ENCODE assay signal across 1 cellular context in the genomic region with DNA sequence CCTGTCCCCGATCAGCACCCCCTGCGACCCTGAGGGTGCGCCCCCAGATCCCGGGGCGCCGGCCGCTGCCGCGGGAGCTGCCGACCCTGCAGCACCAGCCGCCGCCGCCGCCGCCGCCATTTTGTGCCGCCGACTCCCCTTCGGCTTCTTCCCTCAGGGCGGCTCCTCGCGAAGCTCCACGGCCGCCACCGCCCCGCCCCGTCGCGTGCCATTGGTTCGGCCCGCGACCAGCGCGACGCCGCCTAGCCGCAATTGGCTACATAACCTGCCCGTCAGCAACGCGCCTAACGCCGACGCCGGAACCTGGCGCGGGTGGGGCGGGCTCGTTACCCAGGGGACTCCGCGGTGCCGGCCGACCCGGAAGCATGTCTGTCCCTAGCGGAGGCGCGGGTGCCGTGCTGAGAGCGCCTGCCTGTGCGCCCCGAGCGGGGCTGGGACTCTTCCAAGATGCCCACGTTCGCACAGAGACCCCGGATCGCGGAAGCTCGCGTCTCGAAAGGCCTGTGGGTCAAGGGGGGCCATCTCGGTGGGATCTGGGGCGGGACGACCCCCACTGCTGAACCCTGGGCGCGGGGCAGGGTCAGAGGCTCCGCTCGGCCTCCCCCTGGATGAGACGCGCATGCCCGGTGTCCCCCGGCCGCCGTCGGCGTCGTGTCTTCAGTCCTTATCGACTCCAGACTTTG.
TF ChIP-seq lines count a peak whose summit lies in the region.

A gene (minus strand): TSS at position 149 of the 683 bp plus-strand sequence. CDS start 29 bp downstream, at position 120.

TF ChIP-seq in HEK293, 187 proteins besides CTCF, POLR2A, EP300 and RAD21 (continued from another document):
- TF ChIP-seq, protein P1, sequence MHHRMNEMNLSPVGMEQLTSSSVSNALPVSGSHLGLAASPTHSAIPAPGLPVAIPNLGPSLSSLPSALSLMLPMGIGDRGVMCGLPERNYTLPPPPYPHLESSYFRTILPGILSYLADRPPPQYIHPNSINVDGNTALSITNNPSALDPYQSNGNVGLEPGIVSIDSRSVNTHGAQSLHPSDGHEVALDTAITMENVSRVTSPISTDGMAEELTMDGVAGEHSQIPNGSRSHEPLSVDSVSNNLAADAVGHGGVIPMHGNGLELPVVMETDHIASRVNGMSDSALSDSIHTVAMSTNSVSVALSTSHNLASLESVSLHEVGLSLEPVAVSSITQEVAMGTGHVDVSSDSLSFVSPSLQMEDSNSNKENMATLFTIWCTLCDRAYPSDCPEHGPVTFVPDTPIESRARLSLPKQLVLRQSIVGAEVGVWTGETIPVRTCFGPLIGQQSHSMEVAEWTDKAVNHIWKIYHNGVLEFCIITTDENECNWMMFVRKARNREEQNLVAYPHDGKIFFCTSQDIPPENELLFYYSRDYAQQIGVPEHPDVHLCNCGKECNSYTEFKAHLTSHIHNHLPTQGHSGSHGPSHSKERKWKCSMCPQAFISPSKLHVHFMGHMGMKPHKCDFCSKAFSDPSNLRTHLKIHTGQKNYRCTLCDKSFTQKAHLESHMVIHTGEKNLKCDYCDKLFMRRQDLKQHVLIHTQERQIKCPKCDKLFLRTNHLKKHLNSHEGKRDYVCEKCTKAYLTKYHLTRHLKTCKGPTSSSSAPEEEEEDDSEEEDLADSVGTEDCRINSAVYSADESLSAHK (tag by site-specific recombination; IDR thresholded peaks at IDR 0.05) = no peak
- peak; percentile 87 for TF ChIP-seq SP3 (tag by site-specific recombination; IDR thresholded peaks at IDR 0.05)
- TF ChIP-seq ZNF350 (tag by site-specific recombination; IDR thresholded peaks at IDR 0.05) = no peak
- no peak for TF ChIP-seq ZNF2 (tag by site-specific recombination; IDR thresholded peaks at IDR 0.05)
- no peak for TF ChIP-seq ZNF707 (tag by site-specific recombination; IDR thresholded peaks at IDR 0.05)
- TF ChIP-seq, protein P2, sequence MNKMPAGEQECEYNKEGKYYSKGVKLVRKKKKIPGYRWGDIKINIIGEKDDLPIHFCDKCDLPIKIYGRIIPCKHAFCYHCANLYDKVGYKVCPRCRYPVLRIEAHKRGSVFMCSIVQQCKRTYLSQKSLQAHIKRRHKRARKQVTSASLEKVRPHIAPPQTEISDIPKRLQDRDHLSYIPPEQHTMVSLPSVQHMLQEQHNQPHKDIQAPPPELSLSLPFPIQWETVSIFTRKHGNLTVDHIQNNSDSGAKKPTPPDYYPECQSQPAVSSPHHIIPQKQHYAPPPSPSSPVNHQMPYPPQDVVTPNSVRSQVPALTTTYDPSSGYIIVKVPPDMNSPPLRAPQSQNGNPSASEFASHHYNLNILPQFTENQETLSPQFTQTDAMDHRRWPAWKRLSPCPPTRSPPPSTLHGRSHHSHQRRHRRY (tag by site-specific recombination; IDR thresholded peaks at IDR 0.05) = no peak
- TF ChIP-seq ZNF184 (tag by site-specific recombination; IDR thresholded peaks at IDR 0.05) = no peak
- no peak for TF ChIP-seq RBAK (tag by site-specific recombination; IDR thresholded peaks at IDR 0.05)
- TF ChIP-seq ZIC2 (tag by site-specific recombination; IDR thresholded peaks at IDR 0.05) = peak; percentile 68
- TF ChIP-seq ZNF423 (tag by site-specific recombination; IDR thresholded peaks at IDR 0.05) = peak; percentile 25; the same call in 1 of the 2 replicates
- 0 out of 2 replicates have a peak, but pooled peaks have one; percentile 31 for TF ChIP-seq KLF16 (tag by site-specific recombination; IDR thresholded peaks at IDR 0.05)
- peak; percentile 87 for TF ChIP-seq YY2 (tag by site-specific recombination; IDR thresholded peaks at IDR 0.05)
- peak; percentile 66; the same call in 1 of the 2 replicates for TF ChIP-seq ZNF223 (tag by site-specific recombination; IDR thresholded peaks at IDR 0.05)
- no peak for TF ChIP-seq SALL2 (tag by site-specific recombination; IDR thresholded peaks at IDR 0.05; ENCODE audit: borderline replicate concordance)
- TF ChIP-seq, protein P3, sequence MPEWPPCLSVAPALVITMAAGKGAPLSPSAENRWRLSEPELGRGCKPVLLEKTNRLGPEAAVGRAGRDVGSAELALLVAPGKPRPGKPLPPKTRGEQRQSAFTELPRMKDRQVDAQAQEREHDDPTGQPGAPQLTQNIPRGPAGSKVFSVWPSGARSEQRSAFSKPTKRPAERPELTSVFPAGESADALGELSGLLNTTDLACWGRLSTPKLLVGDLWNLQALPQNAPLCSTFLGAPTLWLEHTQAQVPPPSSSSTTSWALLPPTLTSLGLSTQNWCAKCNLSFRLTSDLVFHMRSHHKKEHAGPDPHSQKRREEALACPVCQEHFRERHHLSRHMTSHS (tag by site-specific recombination; IDR thresholded peaks at IDR 0.05) = no peak
- TF ChIP-seq, protein P4, sequence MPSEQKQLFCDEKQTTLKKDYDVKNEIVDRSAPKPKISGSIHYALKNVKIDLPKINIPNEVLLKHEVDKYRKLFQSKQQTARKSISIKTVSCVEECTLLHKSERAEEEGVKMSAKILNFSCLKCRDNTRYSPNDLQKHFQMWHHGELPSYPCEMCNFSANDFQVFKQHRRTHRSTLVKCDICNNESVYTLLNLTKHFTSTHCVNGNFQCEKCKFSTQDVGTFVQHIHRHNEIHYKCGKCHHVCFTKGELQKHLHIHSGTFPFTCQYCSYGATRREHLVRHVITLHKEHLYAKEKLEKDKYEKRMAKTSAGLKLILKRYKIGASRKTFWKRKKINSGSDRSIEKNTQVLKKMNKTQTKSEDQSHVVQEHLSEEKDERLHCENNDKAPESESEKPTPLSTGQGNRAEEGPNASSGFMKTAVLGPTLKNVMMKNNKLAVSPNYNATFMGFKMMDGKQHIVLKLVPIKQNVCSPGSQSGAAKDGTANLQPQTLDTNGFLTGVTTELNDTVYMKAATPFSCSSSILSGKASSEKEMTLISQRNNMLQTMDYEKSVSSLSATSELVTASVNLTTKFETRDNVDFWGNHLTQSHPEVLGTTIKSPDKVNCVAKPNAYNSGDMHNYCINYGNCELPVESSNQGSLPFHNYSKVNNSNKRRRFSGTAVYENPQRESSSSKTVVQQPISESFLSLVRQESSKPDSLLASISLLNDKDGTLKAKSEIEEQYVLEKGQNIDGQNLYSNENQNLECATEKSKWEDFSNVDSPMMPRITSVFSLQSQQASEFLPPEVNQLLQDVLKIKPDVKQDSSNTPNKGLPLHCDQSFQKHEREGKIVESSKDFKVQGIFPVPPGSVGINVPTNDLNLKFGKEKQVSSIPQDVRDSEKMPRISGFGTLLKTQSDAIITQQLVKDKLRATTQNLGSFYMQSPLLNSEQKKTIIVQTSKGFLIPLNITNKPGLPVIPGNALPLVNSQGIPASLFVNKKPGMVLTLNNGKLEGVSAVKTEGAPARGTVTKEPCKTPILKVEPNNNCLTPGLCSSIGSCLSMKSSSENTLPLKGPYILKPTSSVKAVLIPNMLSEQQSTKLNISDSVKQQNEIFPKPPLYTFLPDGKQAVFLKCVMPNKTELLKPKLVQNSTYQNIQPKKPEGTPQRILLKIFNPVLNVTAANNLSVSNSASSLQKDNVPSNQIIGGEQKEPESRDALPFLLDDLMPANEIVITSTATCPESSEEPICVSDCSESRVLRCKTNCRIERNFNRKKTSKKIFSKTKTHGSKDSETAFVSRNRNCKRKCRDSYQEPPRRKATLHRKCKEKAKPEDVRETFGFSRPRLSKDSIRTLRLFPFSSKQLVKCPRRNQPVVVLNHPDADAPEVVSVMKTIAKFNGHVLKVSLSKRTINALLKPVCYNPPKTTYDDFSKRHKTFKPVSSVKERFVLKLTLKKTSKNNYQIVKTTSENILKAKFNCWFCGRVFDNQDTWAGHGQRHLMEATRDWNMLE (tag by site-specific recombination; conservative IDR thresholded peaks at IDR 0.05; ENCODE audit: low read depth) = 0 out of 2 replicates have a peak, but pooled peaks have one; percentile 44
